ENCODE assay signal across 21 cellular contexts in the genomic region with DNA sequence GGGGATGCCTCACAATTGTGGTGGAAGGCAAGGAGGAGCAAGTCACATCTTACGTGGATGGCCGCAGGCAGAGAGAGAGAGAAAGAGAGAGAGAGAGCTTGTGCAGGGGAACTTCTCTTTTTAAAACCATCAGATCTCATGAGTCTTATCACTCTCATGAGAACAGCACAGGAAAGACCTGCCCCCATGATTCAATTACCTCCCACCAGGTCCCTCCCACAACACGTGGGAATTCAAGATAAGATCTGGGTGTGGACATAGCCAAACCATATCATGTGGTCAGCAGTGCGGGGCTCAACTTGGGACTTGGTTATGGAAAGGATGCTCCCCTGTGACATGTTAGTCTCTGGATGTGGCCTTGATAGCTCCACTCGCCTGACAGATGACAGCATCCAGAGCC.
A peak's percentile ranks its signal among the peaks of the same experiment; 100 is the strongest.
DNase-seq lines count a peak whose midpoint lies in the region; ATAC-seq, FAIRE-seq and TF ChIP-seq lines count a peak whose summit lies in the region.
"Had no signal": no experiment of that assay in that cellular context is flagged by ENCODE, and none has a peak within 500 bp of the region (broad histone marks: within the 10 kb centered on the region; RNA-seq: fewer than 3 reads in every experiment).

No MANE protein-coding gene starts in this region.

- intact Hi-C loops in HepG2 (cut with micrococcal nuclease; ENCODE audit: unreplicated experiment): no loop called here
- intact Hi-C loops in right lobe of liver (cut with DNase I): no loop called here
- intact Hi-C loops in body of pancreas (cut with DNase I): no loop called here

- H3K4me2 ChIP-seq in HepG2 (ENCODE audit: low read depth, low read length) (peak overlapping the region; percentile 51), astrocyte (ENCODE audit: low read length) (no peak overlapping the region)
- H3K4me2 ChIP-seq: A549, BLaER1 had no signal

- TF ChIP-seq POLR2A in HepG2 (IDR thresholded peaks at IDR 0.05; ENCODE audit: insufficient read depth in 1 of 2, low read depth in 2 of 2, low read length in 2 of 2) (no peak), right lobe of liver (IDR thresholded peaks at IDR 0.05) (no peak), GM12891 (IDR thresholded peaks at IDR 0.05; ENCODE audit: low read depth, low read length) (no peak), body of pancreas (IDR thresholded peaks at IDR 0.05) (no peak)

- TF ChIP-seq CTCF in HepG2 (CRISPR knock-in tag; IDR thresholded peaks at IDR 0.05) (no peak), right lobe of liver (IDR thresholded peaks at IDR 0.05) (no peak), astrocyte (IDR thresholded peaks at IDR 0.05; ENCODE audit: insufficient read depth, low read depth, low read length) (no peak), RWPE1 (conservative IDR thresholded peaks at IDR 0.05; ENCODE audit: low read depth) (no peak), body of pancreas (IDR thresholded peaks at IDR 0.05) (no peak)

- TF ChIP-seq RAD21 in HepG2 (CRISPR knock-in tag; IDR thresholded peaks at IDR 0.05): no peak

- peaks cover 20% of the 10 kb centered on the region for H3K36me3 Mint-ChIP-seq in astrocyte (ENCODE audit: low read depth, unreplicated experiment)
- H3K36me3 Mint-ChIP-seq: CD4-positive, alpha-beta memory T cell; IgD-negative memory B cell had no signal

- H3K27me3 Mint-ChIP-seq in astrocyte (ENCODE audit: low read depth, unreplicated experiment): no peaks in the 10 kb centered on the region
- H3K27me3 Mint-ChIP-seq: CD4-positive, alpha-beta memory T cell; IgD-negative memory B cell had no signal

- H3K79me2 ChIP-seq in HepG2 (ENCODE audit: insufficient read depth, low read length): no peaks in the 10 kb centered on the region
- H3K79me2 ChIP-seq in astrocyte (ENCODE audit: insufficient read depth, low read length): no peaks in the 10 kb centered on the region

- H4K20me1 ChIP-seq in HepG2 (ENCODE audit: insufficient read depth, low read length) (no peaks in the 10 kb centered on the region), astrocyte (ENCODE audit: insufficient read depth, low read length) (peaks cover 13% of the 10 kb centered on the region)
- H4K20me1 ChIP-seq: BLaER1 had no signal

- no peak for TF ChIP-seq EP300 in HepG2 (IDR thresholded peaks at IDR 0.05; ENCODE audit: low read depth in 2 of 2, low read length in 2 of 2)
- TF ChIP-seq EP300 in HepG2 (CRISPR knock-in tag; IDR thresholded peaks at IDR 0.05; ENCODE audit: borderline replicate concordance): no peak

- WGBS in HepG2 (ENCODE audit: low lambda C conversion rate): 85% methylated on average over 4 of the region's 5 CpGs
- 82% methylated on average over 2 of the region's 5 CpGs for WGBS in right lobe of liver (ENCODE audit: insufficient coverage, low coverage, low lambda C conversion rate, missing lambda C conversion rate)
- 70 to 82% methylated on average over 5 of the region's 5 CpGs for WGBS in body of pancreas, 2 donors

- in situ Hi-C loops in HepG2 (cut with HindIII; ENCODE audit: extremely low pct_ligation_motif_present, low pct_unique_long_range_greater_than_20kb): no loop called here

- no peak overlapping the region for H2AFZ ChIP-seq in HepG2 (ENCODE audit: low read length)
- no peak overlapping the region for H2AFZ ChIP-seq in astrocyte (ENCODE audit: low read depth, low read length)

- no peak for FAIRE-seq in HepG2 (lab: Jason Lieb, UNC)
- no peak for FAIRE-seq in astrocyte (lab: Jason Lieb, UNC)
- no peak for FAIRE-seq in GM12891 (lab: Jason Lieb, UNC)
- FAIRE-seq: A549, H1 had no signal

- H3K36me3 ChIP-seq in HepG2 (replicated peaks in 1 of 2; ENCODE audit: control insufficient read depth in 1 of 2, insufficient read depth in 2 of 2, low read length in 2 of 2) (peaks cover 9 to 38% of the 10 kb centered on the region in 2 experiments; a peak in 3 of 5 replicates), right lobe of liver (peaks cover 0 to 17% (median 0%) of the 10 kb centered on the region in 4 donors), astrocyte (ENCODE audit: insufficient read depth, low read length) (peaks cover 38% of the 10 kb centered on the region), body of pancreas (replicated peaks in 1 of 2; ENCODE audit: insufficient read depth in 1 of 2, low read depth in 2 of 2) (peaks cover 8% of the 10 kb centered on the region in 2 donors)
- H3K36me3 ChIP-seq: BLaER1 had no signal

- H3K9ac ChIP-seq in HepG2 (ENCODE audit: insufficient read depth, low read depth, low read length): peak overlapping the region; percentile 55
- no peak overlapping the region for H3K9ac ChIP-seq in astrocyte (ENCODE audit: low read length)
- H3K9ac ChIP-seq: BLaER1 had no signal

- no peak overlapping the region for H3K4me3 ChIP-seq in HepG2 (replicated peaks in 1 of 3; ENCODE audit: insufficient read depth in 1 of 3, low read depth in 2 of 3, low read length in 3 of 3)
- H3K4me3 ChIP-seq in right lobe of liver: no peak overlapping the region
- no peak overlapping the region for H3K4me3 ChIP-seq in astrocyte (ENCODE audit: insufficient read depth, low read depth, low read length)
- H3K4me3 ChIP-seq in body of pancreas: no peak overlapping the region
- H3K4me3 ChIP-seq: A549, BLaER1 had no signal

- no peaks in the 10 kb centered on the region for H3K9me3 ChIP-seq in HepG2 (ENCODE audit: low read length)
- H3K9me3 ChIP-seq in right lobe of liver: no peaks in the 10 kb centered on the region
- H3K9me3 ChIP-seq in astrocyte (ENCODE audit: insufficient read depth, low read depth, low read length): no peaks in the 10 kb centered on the region
- no peaks in the 10 kb centered on the region for H3K9me3 ChIP-seq in body of pancreas
- H3K9me3 ChIP-seq: A549, BLaER1 had no signal

- CTCF ChIA-PET in HepG2 (lab: Yijun Ruan, JAX; ENCODE audit: low intra/inter-chr PET ratio, low total read pairs) (no interaction called here), RWPE1 (lab: Yijun Ruan, JAX) (no interaction called here)

- H3K27me3 ChIP-seq in HepG2 (ENCODE audit: control insufficient read depth in 1 of 2, insufficient read depth in 2 of 2, low read length in 2 of 2) (no peaks in the 10 kb centered on the region), right lobe of liver (no peaks in the 10 kb centered on the region), astrocyte (ENCODE audit: insufficient read depth, low read length) (no peaks in the 10 kb centered on the region), body of pancreas (no peaks in the 10 kb centered on the region)
- H3K27me3 ChIP-seq: BLaER1 had no signal

- peaks cover 6% of the 10 kb centered on the region for H3K4me1 Mint-ChIP-seq in astrocyte (ENCODE audit: low read depth, unreplicated experiment)
- H3K4me1 Mint-ChIP-seq: CD4-positive, alpha-beta memory T cell; IgD-negative memory B cell had no signal

- POLR2A ChIA-PET in HepG2 (lab: Yijun Ruan, JAX) (no interaction called here), RWPE1 (lab: Yijun Ruan, JAX; ENCODE audit: low non-redundant PET) (no interaction called here)

- H3K27ac Mint-ChIP-seq in astrocyte (ENCODE audit: unreplicated experiment): peak overlapping the region; percentile 22
- H3K27ac Mint-ChIP-seq: CD4-positive, alpha-beta memory T cell; IgD-negative memory B cell had no signal

- DNase-seq in HepG2 (ENCODE audit: low spot score) (no peak), right lobe of liver (no peak), astrocyte (ENCODE audit: low read depth) (no peak), left lobe of liver (ENCODE audit: low spot score) (peak; percentile 30), GM12891 (ENCODE audit: insufficient read length, low spot score) (no peak), RWPE1 (ENCODE audit: low spot score) (no peak), body of pancreas (no peak), HuH-7.5 (ENCODE audit: low spot score) (no peak)
- DNase-seq: Calu3; CD4-positive, alpha-beta memory T cell; NCI-H1105 treated with DMSO at 0.1 percent for 48 hours; NCI-H1694 treated with DMSO at 0.1 percent for 48 hours; NCI-H2107; NCI-H2227 treated with DMSO at 0.1 percent for 48 hours; OCI-M1; SHP77 treated with DMSO at 0.1 percent for 48 hours had no signal

- no peaks in the 10 kb centered on the region for H3K9me3 Mint-ChIP-seq in astrocyte (ENCODE audit: unreplicated experiment)

- BruUV-seq in HepG2 (replicated peaks; lab: Mats Ljungman, UMichigan): TSS peak; percentile 48

- H3K4me3 Mint-ChIP-seq in astrocyte (ENCODE audit: unreplicated experiment): no peak overlapping the region
- H3K4me3 Mint-ChIP-seq: CD4-positive, alpha-beta memory T cell; IgD-negative memory B cell had no signal

- peak overlapping the region; percentile 78 for H3K27ac ChIP-seq in HepG2 (ENCODE audit: extremely low read length, insufficient read depth, low read length)
- no peak overlapping the region for H3K27ac ChIP-seq in right lobe of liver
- H3K27ac ChIP-seq in astrocyte (ENCODE audit: low read depth, low read length): no peak overlapping the region
- H3K27ac ChIP-seq in RWPE1: no peak overlapping the region
- no peak overlapping the region for H3K27ac ChIP-seq in body of pancreas
- H3K27ac ChIP-seq: BLaER1, HL-60 had no signal

- ATAC-seq in HepG2 (no peak), right lobe of liver (no peak), left lobe of liver (no peak), body of pancreas (no peak)
- ATAC-seq: A549 had no signal

- H3K4me1 ChIP-seq in HepG2 (ENCODE audit: insufficient read depth, low read length): peaks cover 25% of the 10 kb centered on the region
- H3K4me1 ChIP-seq in right lobe of liver: no peaks in the 10 kb centered on the region
- H3K4me1 ChIP-seq in astrocyte (ENCODE audit: insufficient read depth, low read length): no peaks in the 10 kb centered on the region
- H3K4me1 ChIP-seq in body of pancreas: no peaks in the 10 kb centered on the region
- H3K4me1 ChIP-seq: A549, BLaER1 had no signal

TF ChIP-seq in HepG2, 621 proteins besides CTCF, POLR2A, EP300 and RAD21 (continues in another document):
- TF ChIP-seq, protein P1, sequence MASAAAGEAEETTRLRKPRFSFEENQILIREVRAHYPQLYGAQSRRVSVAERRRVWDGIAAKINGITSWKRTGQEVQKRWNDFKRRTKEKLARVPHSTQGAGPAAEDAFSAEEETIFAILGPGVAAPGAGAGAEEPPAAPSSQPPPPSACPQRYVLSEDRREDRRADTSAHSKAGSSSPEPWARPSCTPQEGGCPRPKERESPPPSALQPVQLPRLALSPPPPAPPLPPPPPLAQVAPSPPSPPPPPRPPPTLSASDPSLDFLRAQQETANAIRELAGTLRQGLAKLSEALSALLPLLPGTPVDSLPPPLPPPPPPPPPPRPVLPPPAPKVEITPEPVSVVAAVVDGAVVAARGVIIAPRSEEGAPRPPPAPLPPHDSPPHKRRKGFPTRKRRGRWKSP (CRISPR knock-in tag; IDR thresholded peaks at IDR 0.05): no peak
- no peak for TF ChIP-seq GPN1 (CRISPR knock-in tag; IDR thresholded peaks at IDR 0.05; ENCODE audit: borderline replicate concordance)

TF ChIP-seq in GM12891, 5 proteins besides CTCF, POLR2A, EP300 and RAD21:
- TF ChIP-seq POU2F2 (IDR thresholded peaks at IDR 0.05; ENCODE audit: low read depth, low read length) (no peak), TAF1 (IDR thresholded peaks at IDR 0.05; ENCODE audit: low read depth, low read length) (no peak), PAX5 (IDR thresholded peaks at IDR 0.05; ENCODE audit: insufficient read depth, low read length, severe bottlenecking) (no peak), SPI1 (IDR thresholded peaks at IDR 0.05; ENCODE audit: low read depth, low read length) (no peak), POLR2AphosphoS5 (IDR thresholded peaks at IDR 0.05; ENCODE audit: low read depth, low read length) (no peak)
